ENCODE assay signal across 1 cellular context in the genomic region with DNA sequence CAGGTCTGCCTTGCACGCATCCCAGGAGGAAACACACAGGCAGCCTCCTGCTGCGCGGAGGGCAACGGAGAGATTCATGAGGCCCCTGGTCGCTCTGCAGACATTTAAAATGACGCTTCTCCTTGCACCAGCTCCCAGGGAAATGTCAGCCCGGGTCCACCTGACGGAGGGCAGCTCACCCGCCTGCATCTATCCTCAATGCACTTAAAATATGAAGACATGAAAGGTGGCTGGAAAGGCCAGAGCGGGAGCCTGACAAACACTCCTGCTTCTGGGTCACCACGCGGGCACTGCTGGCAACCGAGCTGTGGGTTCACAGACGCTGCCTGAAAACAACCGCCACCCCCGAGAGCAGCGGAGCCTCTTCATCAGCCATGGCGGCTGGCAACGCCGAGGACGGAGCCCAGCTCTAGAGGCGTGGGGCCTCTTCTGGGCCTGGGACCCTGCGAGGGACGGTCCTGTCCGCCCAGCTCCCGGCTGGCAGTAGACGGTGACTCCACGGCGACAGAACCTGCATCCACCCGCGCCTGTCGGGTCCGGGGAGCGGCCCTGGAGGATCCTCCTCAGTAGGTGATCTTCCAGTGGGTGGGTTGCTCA.
TF ChIP-seq lines count a peak whose summit lies in the region.

No MANE protein-coding gene starts in this region.

TF ChIP-seq in HepG2, 621 proteins besides CTCF, POLR2A, EP300 and RAD21:
- TF ChIP-seq ZNF33B (CRISPR knock-in tag; IDR thresholded peaks at IDR 0.05) = no peak
- TF ChIP-seq ZNF317 (CRISPR knock-in tag; IDR thresholded peaks at IDR 0.05) = no peak
- TF ChIP-seq GPN1 (CRISPR knock-in tag; IDR thresholded peaks at IDR 0.05; ENCODE audit: borderline replicate concordance) = no peak
- TF ChIP-seq, protein P1, sequence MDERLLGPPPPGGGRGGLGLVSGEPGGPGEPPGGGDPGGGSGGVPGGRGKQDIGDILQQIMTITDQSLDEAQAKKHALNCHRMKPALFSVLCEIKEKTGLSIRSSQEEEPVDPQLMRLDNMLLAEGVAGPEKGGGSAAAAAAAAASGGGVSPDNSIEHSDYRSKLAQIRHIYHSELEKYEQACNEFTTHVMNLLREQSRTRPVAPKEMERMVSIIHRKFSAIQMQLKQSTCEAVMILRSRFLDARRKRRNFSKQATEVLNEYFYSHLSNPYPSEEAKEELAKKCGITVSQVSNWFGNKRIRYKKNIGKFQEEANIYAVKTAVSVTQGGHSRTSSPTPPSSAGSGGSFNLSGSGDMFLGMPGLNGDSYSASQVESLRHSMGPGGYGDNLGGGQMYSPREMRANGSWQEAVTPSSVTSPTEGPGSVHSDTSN (CRISPR knock-in tag; IDR thresholded peaks at IDR 0.05) = no peak
- no peak for TF ChIP-seq IRF9 (CRISPR knock-in tag; IDR thresholded peaks at IDR 0.05; ENCODE audit: borderline replicate concordance)
- no peak for TF ChIP-seq ZMYM3 (CRISPR knock-in tag; IDR thresholded peaks at IDR 0.05)
- TF ChIP-seq HDAC1 (CRISPR knock-in tag; IDR thresholded peaks at IDR 0.05) = no peak
- TF ChIP-seq ZNF782 (CRISPR knock-in tag; IDR thresholded peaks at IDR 0.05; ENCODE audit: borderline replicate concordance) = no peak
- no peak for TF ChIP-seq TFE3 (CRISPR knock-in tag; IDR thresholded peaks at IDR 0.05)
- no peak for TF ChIP-seq GATAD1 (CRISPR knock-in tag; IDR thresholded peaks at IDR 0.05)
